In the genomic region with DNA sequence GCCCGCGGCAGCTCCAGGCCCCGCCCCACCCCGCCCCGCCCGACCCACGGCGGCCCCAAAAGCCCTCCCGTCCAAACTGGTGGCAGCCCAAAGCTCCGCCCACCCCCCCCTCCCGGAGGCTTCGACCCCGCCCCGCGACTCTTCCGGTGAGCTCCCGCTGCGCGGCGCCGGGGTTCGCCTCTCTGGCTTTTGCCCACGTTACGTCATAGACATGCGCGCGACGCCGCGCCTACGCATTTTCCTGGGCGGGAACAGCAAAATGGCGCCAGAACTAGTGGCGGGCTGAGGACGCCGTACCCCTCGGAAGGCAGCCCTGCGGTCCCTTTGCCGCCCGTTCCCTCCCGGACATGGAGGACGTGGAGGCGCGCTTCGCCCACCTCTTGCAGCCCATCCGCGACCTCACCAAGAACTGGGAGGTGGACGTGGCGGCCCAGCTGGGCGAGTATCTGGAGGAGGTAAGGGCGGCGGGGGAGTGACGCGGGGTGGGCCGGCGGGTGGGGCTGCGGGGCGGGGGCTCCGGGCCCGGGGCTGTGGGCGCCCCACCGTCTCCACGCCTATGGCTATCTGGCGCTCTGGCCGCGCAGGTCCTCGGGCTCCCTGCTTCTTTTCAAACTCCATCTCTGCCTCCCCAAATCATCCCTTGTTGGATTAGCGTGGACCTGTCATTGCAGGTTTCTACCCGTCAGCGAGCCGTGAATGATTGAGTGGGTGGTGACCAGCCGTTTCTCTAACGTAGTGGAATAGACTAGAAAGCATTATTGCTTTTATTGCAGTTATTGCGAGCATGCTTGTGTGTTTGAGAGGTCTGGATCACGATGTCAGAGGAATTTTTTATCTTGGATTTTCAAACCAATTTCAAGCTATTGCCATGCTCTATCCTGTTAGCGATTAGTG, we compare ENCODE assay signal across 1 cellular context.
TF ChIP-seq lines count a peak whose summit lies in the region.

A gene (plus strand): TSS at position 234 of the 894 bp plus-strand sequence. CDS start 114 bp downstream, at position 348.

TF ChIP-seq in K562, 482 proteins besides CTCF, POLR2A, EP300 and RAD21 (continued from another document and continues in another):
- TF ChIP-seq, protein P1, sequence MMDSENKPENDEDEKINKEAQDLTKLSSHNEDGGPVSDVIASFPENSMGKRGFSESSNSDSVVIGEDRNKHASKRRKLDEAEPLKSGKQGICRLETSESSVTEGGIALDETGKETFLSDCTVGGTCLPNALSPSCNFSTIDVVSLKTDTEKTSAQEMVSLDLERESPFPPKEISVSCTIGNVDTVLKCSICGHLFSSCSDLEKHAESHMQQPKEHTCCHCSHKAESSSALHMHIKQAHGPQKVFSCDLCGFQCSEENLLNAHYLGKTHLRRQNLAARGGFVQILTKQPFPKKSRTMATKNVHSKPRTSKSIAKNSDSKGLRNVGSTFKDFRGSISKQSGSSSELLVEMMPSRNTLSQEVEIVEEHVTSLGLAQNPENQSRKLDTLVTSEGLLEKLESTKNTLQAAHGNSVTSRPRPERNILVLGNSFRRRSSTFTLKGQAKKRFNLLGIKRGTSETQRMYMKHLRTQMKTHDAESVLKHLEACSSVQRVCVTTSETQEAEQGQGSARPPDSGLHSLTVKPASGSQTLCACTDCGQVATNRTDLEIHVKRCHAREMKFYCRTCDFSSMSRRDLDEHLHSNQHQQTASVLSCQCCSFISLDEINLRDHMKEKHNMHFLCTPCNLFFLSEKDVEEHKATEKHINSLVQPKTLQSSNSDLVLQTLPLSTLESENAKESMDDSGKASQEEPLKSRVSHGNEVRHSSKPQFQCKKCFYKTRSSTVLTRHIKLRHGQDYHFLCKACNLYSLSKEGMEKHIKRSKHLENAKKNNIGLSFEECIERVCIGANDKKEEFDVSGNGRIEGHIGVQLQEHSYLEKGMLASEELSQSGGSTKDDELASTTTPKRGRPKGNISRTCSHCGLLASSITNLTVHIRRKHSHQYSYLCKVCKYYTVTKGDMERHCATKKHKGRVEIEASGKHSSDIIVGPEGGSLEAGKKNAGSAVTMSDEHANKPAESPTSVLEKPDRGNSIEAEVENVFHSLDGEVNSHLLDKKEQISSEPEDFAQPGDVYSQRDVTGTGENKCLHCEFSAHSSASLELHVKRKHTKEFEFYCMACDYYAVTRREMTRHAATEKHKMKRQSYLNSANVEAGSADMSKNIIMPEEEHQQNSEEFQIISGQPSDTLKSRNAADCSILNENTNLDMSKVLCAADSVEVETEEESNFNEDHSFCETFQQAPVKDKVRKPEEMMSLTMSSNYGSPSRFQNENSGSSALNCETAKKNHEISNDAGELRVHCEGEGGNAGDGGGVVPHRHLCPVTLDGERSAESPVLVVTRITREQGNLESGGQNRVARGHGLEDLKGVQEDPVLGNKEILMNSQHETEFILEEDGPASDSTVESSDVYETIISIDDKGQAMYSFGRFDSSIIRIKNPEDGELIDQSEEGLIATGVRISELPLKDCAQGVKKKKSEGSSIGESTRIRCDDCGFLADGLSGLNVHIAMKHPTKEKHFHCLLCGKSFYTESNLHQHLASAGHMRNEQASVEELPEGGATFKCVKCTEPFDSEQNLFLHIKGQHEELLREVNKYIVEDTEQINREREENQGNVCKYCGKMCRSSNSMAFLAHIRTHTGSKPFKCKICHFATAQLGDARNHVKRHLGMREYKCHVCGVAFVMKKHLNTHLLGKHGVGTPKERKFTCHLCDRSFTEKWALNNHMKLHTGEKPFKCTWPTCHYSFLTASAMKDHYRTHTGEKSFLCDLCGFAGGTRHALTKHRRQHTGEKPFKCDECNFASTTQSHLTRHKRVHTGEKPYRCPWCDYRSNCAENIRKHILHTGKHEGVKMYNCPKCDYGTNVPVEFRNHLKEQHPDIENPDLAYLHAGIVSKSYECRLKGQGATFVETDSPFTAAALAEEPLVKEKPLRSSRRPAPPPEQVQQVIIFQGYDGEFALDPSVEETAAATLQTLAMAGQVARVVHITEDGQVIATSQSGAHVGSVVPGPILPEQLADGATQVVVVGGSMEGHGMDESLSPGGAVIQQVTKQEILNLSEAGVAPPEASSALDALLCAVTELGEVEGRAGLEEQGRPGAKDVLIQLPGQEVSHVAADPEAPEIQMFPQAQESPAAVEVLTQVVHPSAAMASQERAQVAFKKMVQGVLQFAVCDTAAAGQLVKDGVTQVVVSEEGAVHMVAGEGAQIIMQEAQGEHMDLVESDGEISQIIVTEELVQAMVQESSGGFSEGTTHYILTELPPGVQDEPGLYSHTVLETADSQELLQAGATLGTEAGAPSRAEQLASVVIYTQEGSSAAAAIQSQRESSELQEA (IDR thresholded peaks at IDR 0.05; ENCODE audit: low read depth) = no peak
- TF ChIP-seq BHLHE40 (IDR thresholded peaks at IDR 0.05; ENCODE audit: low read length) (no peak), ZKSCAN1 (IDR thresholded peaks at IDR 0.05; ENCODE audit: low read depth, low read length) (no peak), MCM5 (IDR thresholded peaks at IDR 0.05; ENCODE audit: low read depth) (no peak), HEY1 (CRISPR knock-in tag; IDR thresholded peaks at IDR 0.05; ENCODE audit: borderline replicate concordance) (no peak), ESRRB (CRISPR knock-in tag; IDR thresholded peaks at IDR 0.05; ENCODE audit: borderline replicate concordance) (no peak), CBX3 (IDR thresholded peaks at IDR 0.05; ENCODE audit: borderline replicate concordance in 1 of 2, low read length in 2 of 2) (no peak), MAZ (CRISPR knock-in tag; conservative IDR thresholded peaks at IDR 0.05 in 1 of 2, IDR thresholded peaks at IDR 0.05 in 1 of 2) (peak; percentile 15 to 95; a peak in 2 of 4 replicates), NONO (IDR thresholded peaks at IDR 0.05; ENCODE audit: low read depth in 2 of 2, low read length in 1 of 2) (peak in 1 of 2 experiments; percentile 70; a peak in 1 of 4 replicates), SMARCB1 (IDR thresholded peaks at IDR 0.05; ENCODE audit: insufficient read length, low read depth) (no peak), NFE2L1 (tag; IDR thresholded peaks at IDR 0.05; ENCODE audit: borderline replicate concordance, low read depth) (no peak), BCL6 (CRISPR knock-in tag; IDR thresholded peaks at IDR 0.05) (no peak), GABPB1 (CRISPR knock-in tag; IDR thresholded peaks at IDR 0.05) (peak; percentile 76), SP2 (IDR thresholded peaks at IDR 0.05; ENCODE audit: extremely low read depth, low read depth, low read length, poor library complexity, severe bottlenecking) (no peak), PRMT5 (CRISPR knock-in tag; IDR thresholded peaks at IDR 0.05) (no peak), MYC (IDR thresholded peaks at IDR 0.05; ENCODE audit: low read depth, low read length) (peak; percentile 45; the same call in 1 of the 2 replicates), MYC (CRISPR knock-in tag; IDR thresholded peaks at IDR 0.05; ENCODE audit: borderline replicate concordance, low read depth) (no peak), MED1 (CRISPR knock-in tag; IDR thresholded peaks at IDR 0.05; ENCODE audit: borderline replicate concordance) (no peak), TSC22D4 (tag; IDR thresholded peaks at IDR 0.05) (no peak), RBM34 (IDR thresholded peaks at IDR 0.05; ENCODE audit: borderline replicate concordance, insufficient read depth, low read length) (no peak), KAT8 (IDR thresholded peaks at IDR 0.05; ENCODE audit: low read depth) (no peak), TARDBP (IDR thresholded peaks at IDR 0.05) (no peak), BRD4 (IDR thresholded peaks at IDR 0.05) (no peak), RBFOX2 (IDR thresholded peaks at IDR 0.05; ENCODE audit: low read depth, low read length) (peak; percentile 92), ADNP (tag; IDR thresholded peaks at IDR 0.05) (no peak), ZNF253 (CRISPR knock-in tag; conservative IDR thresholded peaks at IDR 0.05) (no peak), SRSF1 (IDR thresholded peaks at IDR 0.05; ENCODE audit: low read depth, low read length) (no peak), CBX8 (IDR thresholded peaks at IDR 0.05; ENCODE audit: borderline replicate concordance, extremely low read depth, low read depth, low read length, poor library complexity, severe bottlenecking) (no peak), HCFC1 (IDR thresholded peaks at IDR 0.05; ENCODE audit: low read depth, low read length) (peak; percentile 78), ZNF696 (CRISPR knock-in tag; conservative IDR thresholded peaks at IDR 0.05) (no peak), NUFIP1 (IDR thresholded peaks at IDR 0.05; ENCODE audit: partially characterized antibody) (no peak), HDAC8 (tag; IDR thresholded peaks at IDR 0.05) (no peak), RBM39 (optimal IDR thresholded peaks at IDR 0.05; ENCODE audit: low read depth, low read length) (no peak), NR4A1 (CRISPR knock-in tag; IDR thresholded peaks at IDR 0.05) (no peak), NR4A1 (tag; IDR thresholded peaks at IDR 0.05) (no peak), HDAC2 (IDR thresholded peaks at IDR 0.05) (peak; percentile 50; the same call in 1 of the 2 replicates), STAT5B (CRISPR knock-in tag; IDR thresholded peaks at IDR 0.05) (no peak), ARID2 (IDR thresholded peaks at IDR 0.05) (no peak), NFRKB (IDR thresholded peaks at IDR 0.05; ENCODE audit: low read depth) (peak; percentile 74; the same call in 1 of the 2 replicates), ZNF76 (CRISPR knock-in tag; IDR thresholded peaks at IDR 0.05; ENCODE audit: borderline replicate concordance) (no peak), PML (IDR thresholded peaks at IDR 0.05; ENCODE audit: low read length) (peak; percentile 70), ZNF239 (CRISPR knock-in tag; IDR thresholded peaks at IDR 0.05) (no peak)
- TF ChIP-seq, protein P2, sequence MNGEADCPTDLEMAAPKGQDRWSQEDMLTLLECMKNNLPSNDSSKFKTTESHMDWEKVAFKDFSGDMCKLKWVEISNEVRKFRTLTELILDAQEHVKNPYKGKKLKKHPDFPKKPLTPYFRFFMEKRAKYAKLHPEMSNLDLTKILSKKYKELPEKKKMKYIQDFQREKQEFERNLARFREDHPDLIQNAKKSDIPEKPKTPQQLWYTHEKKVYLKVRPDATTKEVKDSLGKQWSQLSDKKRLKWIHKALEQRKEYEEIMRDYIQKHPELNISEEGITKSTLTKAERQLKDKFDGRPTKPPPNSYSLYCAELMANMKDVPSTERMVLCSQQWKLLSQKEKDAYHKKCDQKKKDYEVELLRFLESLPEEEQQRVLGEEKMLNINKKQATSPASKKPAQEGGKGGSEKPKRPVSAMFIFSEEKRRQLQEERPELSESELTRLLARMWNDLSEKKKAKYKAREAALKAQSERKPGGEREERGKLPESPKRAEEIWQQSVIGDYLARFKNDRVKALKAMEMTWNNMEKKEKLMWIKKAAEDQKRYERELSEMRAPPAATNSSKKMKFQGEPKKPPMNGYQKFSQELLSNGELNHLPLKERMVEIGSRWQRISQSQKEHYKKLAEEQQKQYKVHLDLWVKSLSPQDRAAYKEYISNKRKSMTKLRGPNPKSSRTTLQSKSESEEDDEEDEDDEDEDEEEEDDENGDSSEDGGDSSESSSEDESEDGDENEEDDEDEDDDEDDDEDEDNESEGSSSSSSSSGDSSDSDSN (IDR thresholded peaks at IDR 0.05; ENCODE audit: borderline replicate concordance in 1 of 2, low read depth in 2 of 2, low read length in 2 of 2) = no peak
- TF ChIP-seq, protein P3, sequence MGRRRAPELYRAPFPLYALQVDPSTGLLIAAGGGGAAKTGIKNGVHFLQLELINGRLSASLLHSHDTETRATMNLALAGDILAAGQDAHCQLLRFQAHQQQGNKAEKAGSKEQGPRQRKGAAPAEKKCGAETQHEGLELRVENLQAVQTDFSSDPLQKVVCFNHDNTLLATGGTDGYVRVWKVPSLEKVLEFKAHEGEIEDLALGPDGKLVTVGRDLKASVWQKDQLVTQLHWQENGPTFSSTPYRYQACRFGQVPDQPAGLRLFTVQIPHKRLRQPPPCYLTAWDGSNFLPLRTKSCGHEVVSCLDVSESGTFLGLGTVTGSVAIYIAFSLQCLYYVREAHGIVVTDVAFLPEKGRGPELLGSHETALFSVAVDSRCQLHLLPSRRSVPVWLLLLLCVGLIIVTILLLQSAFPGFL (CRISPR knock-in tag; IDR thresholded peaks at IDR 0.05) = no peak
- TF ChIP-seq, protein P4, sequence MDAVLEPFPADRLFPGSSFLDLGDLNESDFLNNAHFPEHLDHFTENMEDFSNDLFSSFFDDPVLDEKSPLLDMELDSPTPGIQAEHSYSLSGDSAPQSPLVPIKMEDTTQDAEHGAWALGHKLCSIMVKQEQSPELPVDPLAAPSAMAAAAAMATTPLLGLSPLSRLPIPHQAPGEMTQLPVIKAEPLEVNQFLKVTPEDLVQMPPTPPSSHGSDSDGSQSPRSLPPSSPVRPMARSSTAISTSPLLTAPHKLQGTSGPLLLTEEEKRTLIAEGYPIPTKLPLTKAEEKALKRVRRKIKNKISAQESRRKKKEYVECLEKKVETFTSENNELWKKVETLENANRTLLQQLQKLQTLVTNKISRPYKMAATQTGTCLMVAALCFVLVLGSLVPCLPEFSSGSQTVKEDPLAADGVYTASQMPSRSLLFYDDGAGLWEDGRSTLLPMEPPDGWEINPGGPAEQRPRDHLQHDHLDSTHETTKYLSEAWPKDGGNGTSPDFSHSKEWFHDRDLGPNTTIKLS (IDR thresholded peaks at IDR 0.05; ENCODE audit: borderline replicate concordance, low read depth) = no peak; the same call in 1 of the 2 replicates
- TF ChIP-seq, protein P5, sequence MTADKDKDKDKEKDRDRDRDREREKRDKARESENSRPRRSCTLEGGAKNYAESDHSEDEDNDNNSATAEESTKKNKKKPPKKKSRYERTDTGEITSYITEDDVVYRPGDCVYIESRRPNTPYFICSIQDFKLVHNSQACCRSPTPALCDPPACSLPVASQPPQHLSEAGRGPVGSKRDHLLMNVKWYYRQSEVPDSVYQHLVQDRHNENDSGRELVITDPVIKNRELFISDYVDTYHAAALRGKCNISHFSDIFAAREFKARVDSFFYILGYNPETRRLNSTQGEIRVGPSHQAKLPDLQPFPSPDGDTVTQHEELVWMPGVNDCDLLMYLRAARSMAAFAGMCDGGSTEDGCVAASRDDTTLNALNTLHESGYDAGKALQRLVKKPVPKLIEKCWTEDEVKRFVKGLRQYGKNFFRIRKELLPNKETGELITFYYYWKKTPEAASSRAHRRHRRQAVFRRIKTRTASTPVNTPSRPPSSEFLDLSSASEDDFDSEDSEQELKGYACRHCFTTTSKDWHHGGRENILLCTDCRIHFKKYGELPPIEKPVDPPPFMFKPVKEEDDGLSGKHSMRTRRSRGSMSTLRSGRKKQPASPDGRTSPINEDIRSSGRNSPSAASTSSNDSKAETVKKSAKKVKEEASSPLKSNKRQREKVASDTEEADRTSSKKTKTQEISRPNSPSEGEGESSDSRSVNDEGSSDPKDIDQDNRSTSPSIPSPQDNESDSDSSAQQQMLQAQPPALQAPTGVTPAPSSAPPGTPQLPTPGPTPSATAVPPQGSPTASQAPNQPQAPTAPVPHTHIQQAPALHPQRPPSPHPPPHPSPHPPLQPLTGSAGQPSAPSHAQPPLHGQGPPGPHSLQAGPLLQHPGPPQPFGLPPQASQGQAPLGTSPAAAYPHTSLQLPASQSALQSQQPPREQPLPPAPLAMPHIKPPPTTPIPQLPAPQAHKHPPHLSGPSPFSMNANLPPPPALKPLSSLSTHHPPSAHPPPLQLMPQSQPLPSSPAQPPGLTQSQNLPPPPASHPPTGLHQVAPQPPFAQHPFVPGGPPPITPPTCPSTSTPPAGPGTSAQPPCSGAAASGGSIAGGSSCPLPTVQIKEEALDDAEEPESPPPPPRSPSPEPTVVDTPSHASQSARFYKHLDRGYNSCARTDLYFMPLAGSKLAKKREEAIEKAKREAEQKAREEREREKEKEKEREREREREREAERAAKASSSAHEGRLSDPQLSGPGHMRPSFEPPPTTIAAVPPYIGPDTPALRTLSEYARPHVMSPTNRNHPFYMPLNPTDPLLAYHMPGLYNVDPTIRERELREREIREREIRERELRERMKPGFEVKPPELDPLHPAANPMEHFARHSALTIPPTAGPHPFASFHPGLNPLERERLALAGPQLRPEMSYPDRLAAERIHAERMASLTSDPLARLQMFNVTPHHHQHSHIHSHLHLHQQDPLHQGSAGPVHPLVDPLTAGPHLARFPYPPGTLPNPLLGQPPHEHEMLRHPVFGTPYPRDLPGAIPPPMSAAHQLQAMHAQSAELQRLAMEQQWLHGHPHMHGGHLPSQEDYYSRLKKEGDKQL (CRISPR knock-in tag; IDR thresholded peaks at IDR 0.05; ENCODE audit: borderline replicate concordance) = no peak
